In the genomic region with DNA sequence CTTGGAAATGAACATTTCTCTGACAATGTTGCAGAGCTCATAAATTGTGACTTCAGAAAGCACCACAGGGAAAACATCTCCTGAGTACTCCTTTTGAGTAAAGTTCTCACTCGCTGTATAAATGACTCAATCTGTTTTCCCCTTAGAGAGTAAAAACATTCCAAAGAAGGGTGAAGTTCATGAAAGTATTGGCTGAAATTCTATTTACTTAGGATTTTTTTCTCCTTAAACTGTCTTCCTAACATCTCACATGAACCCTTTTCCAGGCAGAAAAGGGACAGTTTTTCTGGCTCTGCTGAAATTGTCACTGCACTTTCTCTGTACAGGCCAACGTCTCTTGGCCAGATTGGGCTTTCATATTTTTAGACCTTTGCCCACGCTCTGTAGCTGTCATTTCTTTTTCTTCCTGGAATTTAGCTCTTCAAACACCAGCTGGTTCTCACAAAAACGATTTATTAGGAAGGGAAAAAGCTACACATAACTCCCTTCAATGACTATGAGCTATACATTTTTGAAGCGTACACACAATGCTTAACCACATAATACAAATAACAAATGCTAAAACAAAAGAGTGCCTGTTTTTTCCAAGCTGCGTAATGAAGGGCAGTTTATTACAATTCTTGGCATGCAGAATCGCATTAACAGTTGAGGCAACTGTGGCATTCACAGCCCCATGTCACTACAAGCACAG, we compare ENCODE assay signal across 13 cellular contexts.
A peak's percentile ranks its signal among the peaks of the same experiment; 100 is the strongest.
DNase-seq lines count a peak whose midpoint lies in the region; ATAC-seq and TF ChIP-seq lines count a peak whose summit lies in the region.
"Had no signal": no experiment of that assay in that cellular context is flagged by ENCODE, and none has a peak within 500 bp of the region (broad histone marks: within the 10 kb centered on the region; RNA-seq: fewer than 3 reads in every experiment).

No MANE protein-coding gene starts in this region.

- ATAC-seq in GM23338 (no peak), lower lobe of right lung (peak in 1 of 2 donors; percentile 14)
- ATAC-seq: stimulated activated naive CD8-positive, alpha-beta T cell treated with anti-CD3 and anti-CD28 coated beads, Interleukin-15, Interleukin-2, amounts not matched to agents 100 U/mL and 50 U/mL, for 24 hours had no signal

- intact Hi-C loops in lower lobe of right lung (cut with DNase I) (no loop called here), stomach (cut with DNase I; ENCODE audit: low total_unique reads) (no loop called here), OCI-LY7 (cut with micrococcal nuclease; ENCODE audit: unreplicated experiment) (no loop called here)

- H3K27me3 ChIP-seq in GM23338 (ENCODE audit: insufficient read depth) (no peaks in the 10 kb centered on the region), lower lobe of right lung (ENCODE audit: low read depth) (no peaks in the 10 kb centered on the region), stomach (no peaks in the 10 kb centered on the region)

- H3K4me2 ChIP-seq in GM23338 (no peak overlapping the region), OCI-LY7 (ENCODE audit: low read length) (no peak overlapping the region)

- no TSS peak for BruUV-seq in OCI-LY7 (replicated peaks; lab: Mats Ljungman, UMichigan)

- no peaks in the 10 kb centered on the region for H3K36me3 Mint-ChIP-seq in GM23338 (ENCODE audit: low read depth)

- H3K4me3 ChIP-seq in GM23338 (no peak overlapping the region), coronary artery (peak overlapping the region; percentile 17), lower lobe of right lung (no peak overlapping the region), stomach (no peak overlapping the region), OCI-LY7 (ENCODE audit: low read depth, low read length, poor library complexity, severe bottlenecking) (no peak overlapping the region)

- H3K27ac ChIP-seq in GM23338 (ENCODE audit: low read depth) (no peak overlapping the region), coronary artery (peak overlapping the region; percentile 45 to 77), lower lobe of right lung (peak overlapping the region; percentile 46), stomach (peak overlapping the region; percentile 36 to 79 (median 55)), OCI-LY7 (ENCODE audit: low read depth, low read length, poor library complexity, severe bottlenecking) (no peak overlapping the region)

- no peak overlapping the region for H3K27ac Mint-ChIP-seq in GM23338

- no peak overlapping the region for H3K4me3 Mint-ChIP-seq in GM23338

- DNase-seq in GM23338 (ENCODE audit: low spot score) (no peak), coronary artery (ENCODE audit: low spot score) (no peak), lower lobe of right lung (no peak), stomach (no peak), iPS-NIHi11 (ENCODE audit: low spot score) (no peak), OCI-LY7 (ENCODE audit: low spot score) (no peak), GM13977 (ENCODE audit: low spot score) (no peak)
- no peak for DNase-seq in stimulated activated CD4-positive, alpha-beta T cell treated with anti-CD3 and anti-CD28 coated beads, Interleukin-4, amount 100 ng/mL, for 1 hour
- DNase-seq: activated CD4-positive, alpha-beta T cell treated with anti-CD3 and anti-CD28 coated beads, Interleukin-2, amount 50 U/mL, for 4 hours; NCI-H1417 treated with DMSO at 0.1 percent for 48 hours; RPMI8226; small intestine; stimulated activated naive CD8-positive, alpha-beta T cell treated with anti-CD3 and anti-CD28 coated beads, Interleukin-15, Interleukin-2, amounts not matched to agents 100 U/mL and 50 U/mL, for 24 hours had no signal

- CTCF ChIA-PET in OCI-LY7 (lab: Charles Lee; ENCODE audit: unreplicated experiment) = no interaction called here

- TF ChIP-seq EP300 in stomach (IDR thresholded peaks at IDR 0.05) = no peak

- H3K79me2 ChIP-seq in GM23338 (replicated peaks; ENCODE audit: insufficient read depth) = no peaks in the 10 kb centered on the region
- H3K79me2 ChIP-seq in OCI-LY7 (ENCODE audit: insufficient read depth, low read depth, low read length) = no peaks in the 10 kb centered on the region

- no peaks in the 10 kb centered on the region for H3K9me3 ChIP-seq in lower lobe of right lung
- H3K9me3 ChIP-seq in stomach = no peaks in the 10 kb centered on the region
- no peaks in the 10 kb centered on the region for H3K9me3 ChIP-seq in OCI-LY7 (ENCODE audit: low read length)

- TF ChIP-seq CTCF in GM23338 (conservative IDR thresholded peaks at IDR 0.05; ENCODE audit: low read depth in 2 of 2) = no peak
- TF ChIP-seq CTCF in coronary artery (IDR thresholded peaks at IDR 0.05) = no peak
- TF ChIP-seq CTCF in lower lobe of right lung (IDR thresholded peaks at IDR 0.05) = no peak
- no peak for TF ChIP-seq CTCF in stomach (IDR thresholded peaks at IDR 0.05)
- no peak for TF ChIP-seq CTCF in OCI-LY7 (conservative IDR thresholded peaks at IDR 0.05; ENCODE audit: low read length)
- no peak for TF ChIP-seq CTCF in GM13977 (IDR thresholded peaks at IDR 0.05; ENCODE audit: extremely low read depth, insufficient read depth, missing control alignments)

- no peaks in the 10 kb centered on the region for H3K27me3 Mint-ChIP-seq in GM23338 (ENCODE audit: insufficient read depth, low read depth, poor library complexity)

- TF ChIP-seq POLR2A in stomach (IDR thresholded peaks at IDR 0.05) = no peak

- H3K4me1 Mint-ChIP-seq in GM23338 = no peaks in the 10 kb centered on the region; the same call in 2 of the 3 replicates

- POLR2A ChIA-PET in OCI-LY7 (lab: Charles Lee) = interaction anchor here (0.5 to 0.7 kb wide), 3 partner anchors 283 to 798 kb away, joined by 3 read pairs; no protein-coding TSS in a partner anchor

- H4K20me1 ChIP-seq in GM23338 (replicated peaks; ENCODE audit: insufficient read depth) = no peaks in the 10 kb centered on the region
- H4K20me1 ChIP-seq in OCI-LY7 (ENCODE audit: insufficient read depth, low read length) = no peaks in the 10 kb centered on the region

- in situ Hi-C loops in GM13977 (cut with MboI; ENCODE audit: low pct_unique_long_range_greater_than_20kb, low sequenced_read_pairs, unreplicated experiment) = no loop called here

- H2AFZ ChIP-seq in GM23338 (0 out of 2 replicates have a peak overlapping the region, but pooled peaks have one; percentile 6), OCI-LY7 (ENCODE audit: low read length) (no peak overlapping the region)

- H3K9me3 Mint-ChIP-seq in GM23338 = no peaks in the 10 kb centered on the region

- H3F3A ChIP-seq in GM23338 (replicated peaks; ENCODE audit: low read depth) = no peaks in the 10 kb centered on the region

- H3K9me2 ChIP-seq in GM23338 (ENCODE audit: insufficient read depth) (no peaks in the 10 kb centered on the region), OCI-LY7 (ENCODE audit: insufficient read depth, low read length) (no peaks in the 10 kb centered on the region; the same call in 1 of the 2 replicates)

- 43 to 57% (median 52%) methylated on average over 7 of the region's 7 CpGs for WGBS in stomach, 5 donors

- H3K36me3 ChIP-seq in GM23338 (ENCODE audit: insufficient read depth) (no peaks in the 10 kb centered on the region), lower lobe of right lung (no peaks in the 10 kb centered on the region), stomach (no peaks in the 10 kb centered on the region), OCI-LY7 (ENCODE audit: insufficient read depth, low read length) (no peaks in the 10 kb centered on the region)

- no peaks in the 10 kb centered on the region for H3K4me1 ChIP-seq in GM23338 (ENCODE audit: insufficient read depth)
- H3K4me1 ChIP-seq in lower lobe of right lung = no peaks in the 10 kb centered on the region
- H3K4me1 ChIP-seq in stomach = peaks cover 0 to 24% (median 12%) of the 10 kb centered on the region in 4 donors
- no peaks in the 10 kb centered on the region for H3K4me1 ChIP-seq in OCI-LY7 (ENCODE audit: insufficient read depth, low read length, poor library complexity, severe bottlenecking)

Comparison
In these comparisons a context has a peak if more than half of its experiments do, and no peak if none do; other contexts are left out.
1. H3K27ac ChIP-seq: peak in coronary artery (2 of 2), lower lobe of right lung (single experiment) and stomach (5 of 5); none in GM23338 (single experiment) and OCI-LY7 (single experiment).